ENCODE assay signal across 1 cellular context in the genomic region with DNA sequence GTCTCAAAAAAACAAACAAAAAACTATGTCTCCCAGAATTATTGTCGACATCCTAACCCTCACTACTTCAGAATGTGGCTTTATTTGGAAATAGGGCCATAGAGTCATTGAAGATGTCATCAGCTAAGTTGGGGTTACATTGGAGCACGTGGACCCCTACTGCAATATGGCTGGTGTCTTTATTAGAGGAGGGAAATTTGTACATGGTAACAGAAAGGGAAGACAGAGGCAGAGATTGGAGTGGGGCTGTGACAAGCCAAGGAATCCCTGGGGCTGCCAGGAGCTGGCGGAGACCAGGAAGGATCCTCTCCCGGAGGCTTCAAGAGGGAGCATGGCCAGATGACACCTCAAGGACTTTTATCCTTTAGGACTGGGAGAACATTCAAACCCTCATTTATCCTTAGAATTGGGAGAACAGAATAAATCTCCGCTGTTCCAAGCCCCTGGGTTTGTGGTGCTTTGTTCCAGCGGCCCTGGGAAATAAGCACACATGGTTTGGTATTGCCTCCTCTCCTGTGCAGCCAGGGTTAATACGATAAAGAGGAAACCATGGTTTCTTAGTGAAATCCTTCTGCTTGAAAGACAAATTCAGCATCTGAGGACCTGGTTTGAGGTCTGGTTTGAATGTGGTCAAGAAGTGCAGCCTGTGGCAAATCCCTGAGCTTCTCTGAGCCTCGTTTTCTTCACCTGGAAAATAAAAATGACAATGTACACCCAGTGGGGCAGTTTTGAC.
TF ChIP-seq lines count a peak whose summit lies in the region.

No MANE protein-coding gene starts in this region.

TF ChIP-seq in GM23338, 12 proteins besides CTCF, POLR2A, EP300 and RAD21 (continued from another document):
- TF ChIP-seq EZH2 (IDR thresholded peaks at IDR 0.05; ENCODE audit: low read depth, unreplicated experiment) (no peak), JUNB (IDR thresholded peaks at IDR 0.05; ENCODE audit: unreplicated experiment) (no peak), STAT1 (IDR thresholded peaks at IDR 0.05; ENCODE audit: unreplicated experiment) (no peak), ZNF331 (CRISPR knock-in tag; IDR thresholded peaks at IDR 0.05; ENCODE audit: low read depth) (no peak)
- TF ChIP-seq, protein P1, sequence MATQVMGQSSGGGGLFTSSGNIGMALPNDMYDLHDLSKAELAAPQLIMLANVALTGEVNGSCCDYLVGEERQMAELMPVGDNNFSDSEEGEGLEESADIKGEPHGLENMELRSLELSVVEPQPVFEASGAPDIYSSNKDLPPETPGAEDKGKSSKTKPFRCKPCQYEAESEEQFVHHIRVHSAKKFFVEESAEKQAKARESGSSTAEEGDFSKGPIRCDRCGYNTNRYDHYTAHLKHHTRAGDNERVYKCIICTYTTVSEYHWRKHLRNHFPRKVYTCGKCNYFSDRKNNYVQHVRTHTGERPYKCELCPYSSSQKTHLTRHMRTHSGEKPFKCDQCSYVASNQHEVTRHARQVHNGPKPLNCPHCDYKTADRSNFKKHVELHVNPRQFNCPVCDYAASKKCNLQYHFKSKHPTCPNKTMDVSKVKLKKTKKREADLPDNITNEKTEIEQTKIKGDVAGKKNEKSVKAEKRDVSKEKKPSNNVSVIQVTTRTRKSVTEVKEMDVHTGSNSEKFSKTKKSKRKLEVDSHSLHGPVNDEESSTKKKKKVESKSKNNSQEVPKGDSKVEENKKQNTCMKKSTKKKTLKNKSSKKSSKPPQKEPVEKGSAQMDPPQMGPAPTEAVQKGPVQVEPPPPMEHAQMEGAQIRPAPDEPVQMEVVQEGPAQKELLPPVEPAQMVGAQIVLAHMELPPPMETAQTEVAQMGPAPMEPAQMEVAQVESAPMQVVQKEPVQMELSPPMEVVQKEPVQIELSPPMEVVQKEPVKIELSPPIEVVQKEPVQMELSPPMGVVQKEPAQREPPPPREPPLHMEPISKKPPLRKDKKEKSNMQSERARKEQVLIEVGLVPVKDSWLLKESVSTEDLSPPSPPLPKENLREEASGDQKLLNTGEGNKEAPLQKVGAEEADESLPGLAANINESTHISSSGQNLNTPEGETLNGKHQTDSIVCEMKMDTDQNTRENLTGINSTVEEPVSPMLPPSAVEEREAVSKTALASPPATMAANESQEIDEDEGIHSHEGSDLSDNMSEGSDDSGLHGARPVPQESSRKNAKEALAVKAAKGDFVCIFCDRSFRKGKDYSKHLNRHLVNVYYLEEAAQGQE (IDR thresholded peaks at IDR 0.05; ENCODE audit: unreplicated experiment) = no peak
- TF ChIP-seq, protein P2, sequence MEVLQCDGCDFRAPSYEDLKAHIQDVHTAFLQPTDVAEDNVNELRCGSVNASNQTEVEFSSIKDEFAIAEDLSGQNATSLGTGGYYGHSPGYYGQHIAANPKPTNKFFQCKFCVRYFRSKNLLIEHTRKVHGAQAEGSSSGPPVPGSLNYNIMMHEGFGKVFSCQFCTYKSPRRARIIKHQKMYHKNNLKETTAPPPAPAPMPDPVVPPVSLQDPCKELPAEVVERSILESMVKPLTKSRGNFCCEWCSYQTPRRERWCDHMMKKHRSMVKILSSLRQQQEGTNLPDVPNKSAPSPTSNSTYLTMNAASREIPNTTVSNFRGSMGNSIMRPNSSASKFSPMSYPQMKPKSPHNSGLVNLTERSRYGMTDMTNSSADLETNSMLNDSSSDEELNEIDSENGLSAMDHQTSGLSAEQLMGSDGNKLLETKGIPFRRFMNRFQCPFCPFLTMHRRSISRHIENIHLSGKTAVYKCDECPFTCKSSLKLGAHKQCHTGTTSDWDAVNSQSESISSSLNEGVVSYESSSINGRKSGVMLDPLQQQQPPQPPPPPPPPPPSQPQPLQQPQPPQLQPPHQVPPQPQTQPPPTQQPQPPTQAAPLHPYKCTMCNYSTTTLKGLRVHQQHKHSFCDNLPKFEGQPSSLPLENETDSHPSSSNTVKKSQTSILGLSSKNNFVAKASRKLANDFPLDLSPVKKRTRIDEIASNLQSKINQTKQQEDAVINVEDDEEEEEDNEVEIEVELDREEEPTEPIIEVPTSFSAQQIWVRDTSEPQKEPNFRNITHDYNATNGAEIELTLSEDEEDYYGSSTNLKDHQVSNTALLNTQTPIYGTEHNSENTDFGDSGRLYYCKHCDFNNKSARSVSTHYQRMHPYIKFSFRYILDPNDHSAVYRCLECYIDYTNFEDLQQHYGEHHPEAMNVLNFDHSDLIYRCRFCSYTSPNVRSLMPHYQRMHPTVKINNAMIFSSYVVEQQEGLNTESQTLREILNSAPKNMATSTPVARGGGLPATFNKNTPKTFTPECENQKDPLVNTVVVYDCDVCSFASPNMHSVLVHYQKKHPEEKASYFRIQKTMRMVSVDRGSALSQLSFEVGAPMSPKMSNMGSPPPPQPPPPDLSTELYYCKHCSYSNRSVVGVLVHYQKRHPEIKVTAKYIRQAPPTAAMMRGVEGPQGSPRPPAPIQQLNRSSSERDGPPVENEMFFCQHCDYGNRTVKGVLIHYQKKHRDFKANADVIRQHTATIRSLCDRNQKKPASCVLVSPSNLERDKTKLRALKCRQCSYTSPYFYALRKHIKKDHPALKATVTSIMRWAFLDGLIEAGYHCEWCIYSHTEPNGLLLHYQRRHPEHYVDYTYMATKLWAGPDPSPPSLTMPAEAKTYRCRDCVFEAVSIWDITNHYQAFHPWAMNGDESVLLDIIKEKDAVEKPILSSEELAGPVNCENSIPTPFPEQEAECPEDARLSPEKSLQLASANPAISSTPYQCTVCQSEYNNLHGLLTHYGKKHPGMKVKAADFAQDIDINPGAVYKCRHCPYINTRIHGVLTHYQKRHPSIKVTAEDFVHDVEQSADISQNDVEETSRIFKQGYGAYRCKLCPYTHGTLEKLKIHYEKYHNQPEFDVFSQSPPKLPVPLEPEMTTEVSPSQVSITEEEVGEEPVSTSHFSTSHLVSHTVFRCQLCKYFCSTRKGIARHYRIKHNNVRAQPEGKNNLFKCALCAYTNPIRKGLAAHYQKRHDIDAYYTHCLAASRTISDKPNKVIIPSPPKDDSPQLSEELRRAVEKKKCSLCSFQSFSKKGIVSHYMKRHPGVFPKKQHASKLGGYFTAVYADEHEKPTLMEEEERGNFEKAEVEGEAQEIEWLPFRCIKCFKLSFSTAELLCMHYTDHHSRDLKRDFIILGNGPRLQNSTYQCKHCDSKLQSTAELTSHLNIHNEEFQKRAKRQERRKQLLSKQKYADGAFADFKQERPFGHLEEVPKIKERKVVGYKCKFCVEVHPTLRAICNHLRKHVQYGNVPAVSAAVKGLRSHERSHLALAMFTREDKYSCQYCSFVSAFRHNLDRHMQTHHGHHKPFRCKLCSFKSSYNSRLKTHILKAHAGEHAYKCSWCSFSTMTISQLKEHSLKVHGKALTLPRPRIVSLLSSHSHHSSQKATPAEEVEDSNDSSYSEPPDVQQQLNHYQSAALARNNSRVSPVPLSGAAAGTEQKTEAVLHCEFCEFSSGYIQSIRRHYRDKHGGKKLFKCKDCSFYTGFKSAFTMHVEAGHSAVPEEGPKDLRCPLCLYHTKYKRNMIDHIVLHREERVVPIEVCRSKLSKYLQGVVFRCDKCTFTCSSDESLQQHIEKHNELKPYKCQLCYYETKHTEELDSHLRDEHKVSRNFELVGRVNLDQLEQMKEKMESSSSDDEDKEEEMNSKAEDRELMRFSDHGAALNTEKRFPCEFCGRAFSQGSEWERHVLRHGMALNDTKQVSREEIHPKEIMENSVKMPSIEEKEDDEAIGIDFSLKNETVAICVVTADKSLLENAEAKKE (CRISPR knock-in tag; IDR thresholded peaks at IDR 0.05) = no peak
